Comparison of ENCODE assay signal across 1 cellular context in genomic region chr12:118372541-118373495, GRCh38.
A peak's percentile ranks its signal among the peaks of the same experiment; 100 is the strongest.
TF ChIP-seq lines count a peak whose summit lies in the region.

TSS of gene TAOK3 (minus strand) at chr12:118372907. CDS start at chr12:118255567, 117,340 bp downstream.

TF ChIP-seq in HEK293, 187 proteins besides CTCF, POLR2A, EP300 and RAD21 (continued from another document and continues in another):
- no peak for TF ChIP-seq ZSCAN18 (tag by site-specific recombination; IDR thresholded peaks at IDR 0.05)
- no peak for TF ChIP-seq ZNF639 (tag by site-specific recombination; IDR thresholded peaks at IDR 0.05)
- no peak for TF ChIP-seq ZNF529 (tag by site-specific recombination; IDR thresholded peaks at IDR 0.05; ENCODE audit: insufficient replicate concordance)
- no peak for TF ChIP-seq ZNF658 (tag by site-specific recombination; IDR thresholded peaks at IDR 0.05)
- no peak for TF ChIP-seq ZNF26 (tag by site-specific recombination; IDR thresholded peaks at IDR 0.05)
- no peak for TF ChIP-seq ZNF596 (tag by site-specific recombination; IDR thresholded peaks at IDR 0.05)
- no peak for TF ChIP-seq ZNF133 (tag by site-specific recombination; IDR thresholded peaks at IDR 0.05)
- TF ChIP-seq ZNF146 (tag by site-specific recombination; IDR thresholded peaks at IDR 0.05): no peak
- TF ChIP-seq TCF7L2 (IDR thresholded peaks at IDR 0.05; ENCODE audit: borderline replicate concordance, low read depth, low read length): no peak
- TF ChIP-seq ZNF501 (tag by site-specific recombination; IDR thresholded peaks at IDR 0.05): peak; percentile 48; the same call in 1 of the 2 replicates
- no peak for TF ChIP-seq GLI4 (tag by site-specific recombination; IDR thresholded peaks at IDR 0.05)
- no peak for TF ChIP-seq ZNF148 (tag by site-specific recombination; IDR thresholded peaks at IDR 0.05; ENCODE audit: borderline replicate concordance)
- no peak for TF ChIP-seq GFI1B (tag by site-specific recombination; IDR thresholded peaks at IDR 0.05)
- TF ChIP-seq ZBTB11 (tag by site-specific recombination; conservative IDR thresholded peaks at IDR 0.05; ENCODE audit: low read depth): no peak
- TF ChIP-seq ZNF394 (tag by site-specific recombination; IDR thresholded peaks at IDR 0.05; ENCODE audit: borderline replicate concordance): peak; percentile 50; the same call in 1 of the 2 replicates
- TF ChIP-seq ZBTB20 (tag by site-specific recombination; IDR thresholded peaks at IDR 0.05): peak; percentile 79
- TF ChIP-seq ZNF660 (tag by site-specific recombination; IDR thresholded peaks at IDR 0.05): no peak
- TF ChIP-seq AEBP2 (tag by site-specific recombination; IDR thresholded peaks at IDR 0.05; ENCODE audit: borderline replicate concordance): no peak
- no peak for TF ChIP-seq TSHZ1 (tag by site-specific recombination; IDR thresholded peaks at IDR 0.05; ENCODE audit: borderline replicate concordance)
- no peak for TF ChIP-seq PRDM4 (tag by site-specific recombination; IDR thresholded peaks at IDR 0.05)
- TF ChIP-seq ZNF544 (tag by site-specific recombination; IDR thresholded peaks at IDR 0.05): no peak
- no peak for TF ChIP-seq ZNF132 (tag by site-specific recombination; IDR thresholded peaks at IDR 0.05; ENCODE audit: borderline replicate concordance)
- TF ChIP-seq HOXA7 (CRISPR knock-in tag; IDR thresholded peaks at IDR 0.05; ENCODE audit: borderline replicate concordance): no peak
- TF ChIP-seq EGR2 (tag by site-specific recombination; IDR thresholded peaks at IDR 0.05; ENCODE audit: low read depth): peak; percentile 44; the same call in 1 of the 2 replicates
- TF ChIP-seq ZNF214 (tag by site-specific recombination; IDR thresholded peaks at IDR 0.05; ENCODE audit: borderline replicate concordance): no peak
- 0 out of 2 replicates have a peak, but pooled peaks have one; percentile 19 for TF ChIP-seq BCL11A (tag by site-specific recombination; IDR thresholded peaks at IDR 0.05; ENCODE audit: low read depth)
- no peak for TF ChIP-seq ZNF2 (tag by site-specific recombination; IDR thresholded peaks at IDR 0.05)
- TF ChIP-seq ZNF677 (tag by site-specific recombination; IDR thresholded peaks at IDR 0.05): no peak
- TF ChIP-seq ZNF548 (tag by site-specific recombination; IDR thresholded peaks at IDR 0.05): no peak
- TF ChIP-seq ZSCAN4 (tag by site-specific recombination; IDR thresholded peaks at IDR 0.05): no peak
- no peak for TF ChIP-seq ZBTB6 (tag by site-specific recombination; IDR thresholded peaks at IDR 0.05)
- TF ChIP-seq ZNF76 (tag by site-specific recombination; IDR thresholded peaks at IDR 0.05; ENCODE audit: borderline replicate concordance, low read depth): no peak
- no peak for TF ChIP-seq ZNF555 (tag by site-specific recombination; conservative IDR thresholded peaks at IDR 0.05)
- TF ChIP-seq KLF9 (tag by site-specific recombination; IDR thresholded peaks at IDR 0.05; ENCODE audit: low read depth): no peak; the same call in none of the 2 replicates
